Comparison of ENCODE assay signal across 19 cellular contexts in the genomic region with DNA sequence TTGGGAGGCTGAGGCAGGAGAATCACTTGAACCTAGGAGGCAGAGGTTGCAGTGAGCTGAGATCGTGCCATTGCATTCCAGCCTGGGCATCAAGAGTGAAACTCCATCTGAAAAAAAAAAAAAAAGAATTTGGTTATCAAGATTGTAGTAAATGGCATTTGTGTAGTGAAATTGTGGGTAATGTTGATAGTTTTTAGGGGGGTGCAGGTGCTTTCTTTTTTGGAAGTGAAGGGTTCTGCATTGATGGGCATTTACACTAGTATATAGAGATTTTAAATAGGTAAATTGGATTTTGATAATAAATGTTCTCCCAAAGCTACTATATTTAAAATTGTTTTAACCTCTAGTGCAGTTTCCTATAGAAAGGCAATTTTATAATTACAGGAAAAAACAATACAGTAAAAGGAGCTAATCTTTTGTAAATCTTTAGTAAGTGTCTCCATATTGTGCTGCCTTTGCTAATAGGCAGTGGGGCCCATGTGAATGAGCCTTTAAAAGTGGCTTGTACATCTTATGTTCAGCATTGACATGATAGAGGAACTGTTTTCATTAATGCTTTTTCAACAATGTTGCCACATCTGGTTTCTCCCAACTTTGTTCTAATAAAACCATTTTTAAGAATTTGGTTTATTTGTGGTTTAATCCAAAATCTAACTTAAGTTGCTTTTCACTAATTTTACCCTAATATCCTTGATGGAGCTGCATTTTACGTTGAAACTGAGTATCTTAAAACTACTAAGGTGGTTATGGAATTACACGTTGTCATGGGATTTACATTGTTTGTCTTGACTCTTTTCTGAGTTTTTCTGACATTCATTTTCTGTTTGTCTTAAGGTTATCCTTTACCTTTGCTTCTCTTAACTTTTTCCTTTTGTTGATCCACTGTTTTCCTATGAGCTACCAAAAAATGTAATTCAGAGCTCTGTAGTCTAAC. TPM values are rescaled to one million over a fixed set of nuclear protein-coding genes. Genes with fewer than 3 reads are reported as not detected.
DNase-seq lines count a peak whose midpoint lies in the region; ATAC-seq, FAIRE-seq and TF ChIP-seq lines count a peak whose summit lies in the region.
"Had no signal": no experiment of that assay in that cellular context is flagged by ENCODE, and none has a peak within 500 bp of the region (broad histone marks: within the 10 kb centered on the region; RNA-seq: fewer than 3 reads in every experiment).

No MANE protein-coding gene starts in this region.

- H3K79me2 ChIP-seq in astrocyte (ENCODE audit: insufficient read depth, low read length): peaks cover 100% of the 10 kb centered on the region

- no peaks in the 10 kb centered on the region for H3K27me3 Mint-ChIP-seq in activated CD8-positive, alpha-beta T cell treated with anti-CD3 and anti-CD28 coated beads for 36 hours
- no peaks in the 10 kb centered on the region for H3K27me3 Mint-ChIP-seq in activated CD8-positive, alpha-beta T cell treated with anti-CD3 and anti-CD28 coated beads, Interleukin-2, amount 10 ng/mL, durations not matched to agents 7 days and 5 days (ENCODE audit: low read depth)
- H3K27me3 Mint-ChIP-seq in HFFc6 (ENCODE audit: insufficient read depth) (no peaks in the 10 kb centered on the region; the same call in 1 of the 2 replicates), astrocyte (ENCODE audit: low read depth, unreplicated experiment) (no peaks in the 10 kb centered on the region), progenitor cell of endocrine pancreas (no peaks in the 10 kb centered on the region)

- no peaks in the 10 kb centered on the region for H3K9me3 ChIP-seq in astrocyte (ENCODE audit: insufficient read depth, low read depth, low read length)
- H3K9me3 ChIP-seq in spleen: no peaks in the 10 kb centered on the region
- H3K9me3 ChIP-seq: esophagus muscularis mucosa, HAP-1 had no signal

- H3K36me3 ChIP-seq in astrocyte (ENCODE audit: insufficient read depth, low read length): no peaks in the 10 kb centered on the region
- no peaks in the 10 kb centered on the region for H3K36me3 ChIP-seq in spleen
- H3K36me3 ChIP-seq: esophagus muscularis mucosa had no signal

- H3K27me3 ChIP-seq in astrocyte (ENCODE audit: insufficient read depth, low read length) (no peaks in the 10 kb centered on the region), spleen (replicated peaks in 1 of 7) (no peaks in the 10 kb centered on the region)
- H3K27me3 ChIP-seq: esophagus muscularis mucosa had no signal

- TF ChIP-seq POLR2A in spleen (IDR thresholded peaks at IDR 0.05): no peak

- no peak overlapping the region for H3K27ac ChIP-seq in astrocyte (ENCODE audit: low read depth, low read length)
- H3K27ac ChIP-seq in spleen: peak overlapping the region in 2 of 8 donors; percentile 1 to 5
- H3K27ac ChIP-seq: KMS-11 had no signal

- H3K4me1 ChIP-seq in astrocyte (ENCODE audit: insufficient read depth, low read length) (peaks cover 1% of the 10 kb centered on the region), spleen (peaks cover 76 to 100% (median 100%) of the 10 kb centered on the region in 6 donors)

- POLR2A ChIA-PET in activated CD8-positive, alpha-beta T cell treated with anti-CD3 and anti-CD28 coated beads for 36 hours (lab: Charles Lee): interaction anchor here (0.6 to 30.1 kb wide), 9 partner anchors 8 to 773 kb away, joined by 3 to 384 read pairs (median 3); a partner anchor contains a TSS
- POLR2A ChIA-PET in activated CD8-positive, alpha-beta T cell treated with anti-CD3 and anti-CD28 coated beads, Interleukin-2, amount 10 ng/mL, durations not matched to agents 7 days and 5 days (lab: Charles Lee): interaction anchor here (0.6 to 6.4 kb wide), 2 partner anchors 9 to 12 kb away, joined by 3 to 61 read pairs; a partner anchor contains a TSS

- CTCF ChIA-PET in activated CD8-positive, alpha-beta T cell treated with anti-CD3 and anti-CD28 coated beads for 36 hours (lab: Charles Lee): interaction anchor here (0.8 to 2.2 kb wide), 7 partner anchors 13 to 88 kb away, joined by 3 to 8 read pairs (median 3); a partner anchor contains a TSS
- CTCF ChIA-PET in activated CD8-positive, alpha-beta T cell treated with anti-CD3 and anti-CD28 coated beads, Interleukin-2, amount 10 ng/mL, durations not matched to agents 7 days and 5 days (lab: Charles Lee): interaction anchor here (0.8 to 1.8 kb wide), 8 partner anchors 8 to 53 kb away, joined by 3 to 7 read pairs (median 4); a partner anchor contains a TSS

- 41 to 68% (median 50%) methylated on average over 3 of the region's 3 CpGs for WGBS in spleen, 5 donors

- no peak for TF ChIP-seq CTCF in activated CD8-positive, alpha-beta T cell treated with anti-CD3 and anti-CD28 coated beads for 36 hours (IDR thresholded peaks at IDR 0.05)
- TF ChIP-seq CTCF in HFFc6 (IDR thresholded peaks at IDR 0.05) (no peak), astrocyte (IDR thresholded peaks at IDR 0.05; ENCODE audit: insufficient read depth, low read depth, low read length) (no peak), progenitor cell of endocrine pancreas (IDR thresholded peaks at IDR 0.05; ENCODE audit: unreplicated experiment) (no peak), spleen (IDR thresholded peaks at IDR 0.05 in 8 of 11, conservative IDR thresholded peaks at IDR 0.05 in 3 of 11) (no peak)

- no peak for ATAC-seq in activated CD8-positive, alpha-beta T cell treated with anti-CD3 and anti-CD28 coated beads for 36 hours
- no peak for ATAC-seq in activated CD8-positive, alpha-beta T cell treated with anti-CD3 and anti-CD28 coated beads, Interleukin-2, amount 10 ng/mL, durations not matched to agents 7 days and 5 days

- H3K4me3 Mint-ChIP-seq in activated CD8-positive, alpha-beta T cell treated with anti-CD3 and anti-CD28 coated beads for 36 hours: no peak overlapping the region
- no peak overlapping the region for H3K4me3 Mint-ChIP-seq in activated CD8-positive, alpha-beta T cell treated with anti-CD3 and anti-CD28 coated beads, Interleukin-2, amount 10 ng/mL, durations not matched to agents 7 days and 5 days
- H3K4me3 Mint-ChIP-seq in HFFc6: peak overlapping the region; percentile 43; the same call in 1 of the 2 replicates
- no peak overlapping the region for H3K4me3 Mint-ChIP-seq in astrocyte (ENCODE audit: unreplicated experiment)
- no peak overlapping the region for H3K4me3 Mint-ChIP-seq in progenitor cell of endocrine pancreas (ENCODE audit: low read depth)

- peaks cover 29% of the 10 kb centered on the region for H3K36me3 Mint-ChIP-seq in activated CD8-positive, alpha-beta T cell treated with anti-CD3 and anti-CD28 coated beads for 36 hours (ENCODE audit: low read depth)
- H3K36me3 Mint-ChIP-seq in activated CD8-positive, alpha-beta T cell treated with anti-CD3 and anti-CD28 coated beads, Interleukin-2, amount 10 ng/mL, durations not matched to agents 7 days and 5 days (ENCODE audit: low read depth): peaks cover 26% of the 10 kb centered on the region
- H3K36me3 Mint-ChIP-seq in HFFc6 (ENCODE audit: low read depth): peaks cover 26% of the 10 kb centered on the region; the same call in 1 of the 2 replicates
- peaks cover 2% of the 10 kb centered on the region for H3K36me3 Mint-ChIP-seq in astrocyte (ENCODE audit: low read depth, unreplicated experiment)
- H3K36me3 Mint-ChIP-seq in progenitor cell of endocrine pancreas (ENCODE audit: insufficient read depth): peaks cover 3% of the 10 kb centered on the region

- H2AFZ ChIP-seq in astrocyte (ENCODE audit: low read depth, low read length): no peak overlapping the region

- H3K9me3 Mint-ChIP-seq in activated CD8-positive, alpha-beta T cell treated with anti-CD3 and anti-CD28 coated beads for 36 hours: no peaks in the 10 kb centered on the region
- H3K9me3 Mint-ChIP-seq in activated CD8-positive, alpha-beta T cell treated with anti-CD3 and anti-CD28 coated beads, Interleukin-2, amount 10 ng/mL, durations not matched to agents 7 days and 5 days (ENCODE audit: insufficient read depth): no peaks in the 10 kb centered on the region
- no peaks in the 10 kb centered on the region for H3K9me3 Mint-ChIP-seq in HFFc6
- no peaks in the 10 kb centered on the region for H3K9me3 Mint-ChIP-seq in astrocyte (ENCODE audit: unreplicated experiment)
- H3K9me3 Mint-ChIP-seq in progenitor cell of endocrine pancreas (ENCODE audit: low read depth): no peaks in the 10 kb centered on the region

- intact Hi-C loops in activated CD8-positive, alpha-beta T cell treated with anti-CD3 and anti-CD28 coated beads for 36 hours (cut with micrococcal nuclease): no loop called here
- intact Hi-C loops in spleen (cut with DNase I; ENCODE audit: low total_unique reads): no loop called here

- FAIRE-seq in astrocyte (lab: Jason Lieb, UNC): peak; percentile 59
- FAIRE-seq: A204.1, colon, RCC 7860, small intestine had no signal

- H3K9ac ChIP-seq in astrocyte (ENCODE audit: low read length): no peak overlapping the region
- H3K9ac ChIP-seq: KMS-11 had no signal

- H3K27ac Mint-ChIP-seq in activated CD8-positive, alpha-beta T cell treated with anti-CD3 and anti-CD28 coated beads for 36 hours: peak overlapping the region; percentile 53
- no peak overlapping the region for H3K27ac Mint-ChIP-seq in activated CD8-positive, alpha-beta T cell treated with anti-CD3 and anti-CD28 coated beads, Interleukin-2, amount 10 ng/mL, durations not matched to agents 7 days and 5 days
- H3K27ac Mint-ChIP-seq in HFFc6: peak overlapping the region; percentile 40
- no peak overlapping the region for H3K27ac Mint-ChIP-seq in astrocyte (ENCODE audit: unreplicated experiment)
- peak overlapping the region; percentile 46 for H3K27ac Mint-ChIP-seq in progenitor cell of endocrine pancreas

- no peak for DNase-seq in activated CD8-positive, alpha-beta T cell treated with anti-CD3 and anti-CD28 coated beads for 36 hours
- DNase-seq in activated CD8-positive, alpha-beta T cell treated with anti-CD3 and anti-CD28 coated beads, Interleukin-2, amount 10 ng/mL, durations not matched to agents 7 days and 5 days: no peak
- DNase-seq in HFFc6 (no peak), astrocyte (ENCODE audit: low read depth) (no peak), progenitor cell of endocrine pancreas (ENCODE audit: low spot score, unreplicated experiment) (no peak), spleen (no peak), KG1 (lab: John Stamatoyannopoulos, UW) (no peak), SIG-M5 treated with dmso at 0.1 percent for 504 hours (lab: John Stamatoyannopoulos, UW; ENCODE audit: unreplicated experiment) (no peak)
- DNase-seq: activated CD4-positive, alpha-beta T cell treated with anti-CD3 and anti-CD28 coated beads, Interleukin-2, amount 50 U/mL, for 4 hours; NCI-H1694; NCI-H510A; small intestine; substantia nigra had no signal

- H3K4me3 ChIP-seq in astrocyte (ENCODE audit: insufficient read depth, low read depth, low read length): no peak overlapping the region
- H3K4me3 ChIP-seq in spleen: no peak overlapping the region
- H3K4me3 ChIP-seq: HAP-1 had no signal

- peaks cover 81% of the 10 kb centered on the region for H3K4me1 Mint-ChIP-seq in activated CD8-positive, alpha-beta T cell treated with anti-CD3 and anti-CD28 coated beads for 36 hours (ENCODE audit: low read depth)
- peaks cover 77% of the 10 kb centered on the region for H3K4me1 Mint-ChIP-seq in activated CD8-positive, alpha-beta T cell treated with anti-CD3 and anti-CD28 coated beads, Interleukin-2, amount 10 ng/mL, durations not matched to agents 7 days and 5 days (ENCODE audit: low read depth)
- H3K4me1 Mint-ChIP-seq in HFFc6 (ENCODE audit: low read depth) (peaks cover 75% of the 10 kb centered on the region), astrocyte (ENCODE audit: low read depth, unreplicated experiment) (peaks cover 47% of the 10 kb centered on the region), progenitor cell of endocrine pancreas (ENCODE audit: low read depth) (peaks cover 50% of the 10 kb centered on the region)

- H4K20me1 ChIP-seq in astrocyte (ENCODE audit: insufficient read depth, low read length): peaks cover 100% of the 10 kb centered on the region

- no peak overlapping the region for H3K4me2 ChIP-seq in astrocyte (ENCODE audit: low read length)

RNA-seq across cellular contexts. Expression of a gene that starts 11.1 kb away (rescaled TPM):
- total RNA-seq in activated CD8-positive, alpha-beta T cell treated with anti-CD3 and anti-CD28 coated beads for 36 hours: 100 to 1,000 TPM; 181 to 209 TPM
- total RNA-seq in activated CD8-positive, alpha-beta T cell treated with anti-CD3 and anti-CD28 coated beads, Interleukin-2, amount 10 ng/mL, durations not matched to agents 7 days and 5 days: 100 to 1,000 TPM; 174 to 176 TPM
- 100 to 1,000 TPM; 117 to 179 (median 140) TPM for total RNA-seq in HFFc6 (2021; fragmentation: NEBNext Ultra II Directional; extraction: Animal tissue kit (Norgen Biotek cat#: 25700))
- total RNA-seq in astrocyte (126 and 134 TPM in 2 replicates), progenitor cell of endocrine pancreas (324 and 336 TPM in 2 replicates), spleen (100 to 1,000 TPM; 170 to 251 (median 219) TPM)
- 100 to 1,000 TPM; 114 to 147 (median 143) TPM for polyA plus RNA-seq in spleen

RNA-seq across cellular contexts. Expression of a gene that starts 37.0 kb away (rescaled TPM):
- total RNA-seq in activated CD8-positive, alpha-beta T cell treated with anti-CD3 and anti-CD28 coated beads for 36 hours: 100 to 1,000 TPM; 110 to 113 TPM
- 10 to 100 TPM; 90.7 to 93.5 TPM for total RNA-seq in activated CD8-positive, alpha-beta T cell treated with anti-CD3 and anti-CD28 coated beads, Interleukin-2, amount 10 ng/mL, durations not matched to agents 7 days and 5 days
- 10 to 100 TPM; 55.1 to 64.8 (median 59.8) TPM for total RNA-seq in HFFc6 (2021; fragmentation: NEBNext Ultra II Directional; extraction: Animal tissue kit (Norgen Biotek cat#: 25700))
- total RNA-seq in astrocyte: 64.2 and 75.3 TPM in 2 replicates
- total RNA-seq in progenitor cell of endocrine pancreas: 92.3 and 97.4 TPM in 2 replicates
- 100 to 1,000 TPM in 2 of 7 donors, 10 to 100 TPM in 5; 73.2 to 117 (median 86.4) TPM for total RNA-seq in spleen
- 100 to 1,000 TPM in 2 of 3 donors, 10 to 100 TPM in 1; 90.6 to 119 (median 117) TPM for polyA plus RNA-seq in spleen

Comparison
In these comparisons a context has a peak if more than half of its experiments do, and no peak if none do; other contexts are left out.
1. H3K27ac Mint-ChIP-seq: peak in activated CD8-positive, alpha-beta T cell treated with anti-CD3 and anti-CD28 coated beads for 36 hours (single experiment), HFFc6 (single experiment) and progenitor cell of endocrine pancreas (single experiment); none in activated CD8-positive, alpha-beta T cell treated with anti-CD3 and anti-CD28 coated beads, Interleukin-2, amount 10 ng/mL, durations not matched to agents 7 days and 5 days (single experiment) and astrocyte (single experiment).